10 cellular contexts compared by ENCODE assay signal in the genomic region with DNA sequence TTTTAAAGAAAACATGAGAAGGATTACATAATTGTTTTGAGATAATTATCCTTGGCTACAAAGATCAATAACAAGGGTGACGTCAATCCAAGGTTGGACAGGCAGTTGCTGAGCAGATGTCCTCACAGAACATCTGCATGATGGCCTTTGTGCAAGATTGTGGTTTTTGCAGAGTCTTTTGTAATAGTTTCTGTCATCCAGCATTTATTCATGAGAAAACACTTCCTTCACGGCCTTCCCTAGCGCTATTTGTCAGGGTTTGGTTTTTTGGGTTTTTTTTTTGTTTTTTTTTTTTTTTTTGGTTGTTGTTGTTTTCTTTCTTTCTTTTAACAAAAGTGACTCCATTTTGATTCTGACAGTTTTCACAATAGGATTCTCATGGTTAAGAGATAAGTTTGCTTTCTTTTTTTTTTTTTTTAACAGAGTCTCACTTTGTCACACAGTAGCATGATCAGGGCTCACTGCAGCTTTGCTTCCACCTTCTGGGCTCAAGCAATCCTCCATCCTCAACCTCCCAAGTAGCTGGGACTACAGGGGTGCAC. TPM values are rescaled to one million over a fixed set of nuclear protein-coding genes. Genes with fewer than 3 reads are reported as not detected.
DNase-seq lines count a peak whose midpoint lies in the region; ATAC-seq and TF ChIP-seq lines count a peak whose summit lies in the region.
"Had no signal": no experiment of that assay in that cellular context is flagged by ENCODE, and none has a peak within 500 bp of the region (broad histone marks: within the 10 kb centered on the region; RNA-seq: fewer than 3 reads in every experiment).

No MANE protein-coding gene starts in this region.

- ATAC-seq in GM19397 (IDR thresholded peaks at IDR 0.05; ENCODE audit: unreplicated experiment), result peak; percentile 39
- ATAC-seq in left cardiac atrium, result peak; percentile 53 to 74
- ATAC-seq in GM21529 (IDR thresholded peaks at IDR 0.05; ENCODE audit: unreplicated experiment), result no peak
- ATAC-seq: PC-3 had no signal

- DNase-seq in AG08396 (ENCODE audit: low spot score) (peak; percentile 21), SHP77 (lab: John Stamatoyannopoulos, UW) (peak; percentile 25 to 44), left cardiac atrium (no peak), coronary artery (ENCODE audit: low spot score) (no peak), GM19240 (ENCODE audit: insufficient read length, low spot score) (no peak)
- no peak for DNase-seq in stimulated activated CD4-positive, alpha-beta T cell treated with anti-CD3 and anti-CD28 coated beads, Interleukin-1b, Interleukin-23, amount 100 ng/mL, for 48 hours
- DNase-seq: DMS79 treated with DMSO at 0.1 percent for 48 hours, PC-3 had no signal

- H3K4me3 ChIP-seq in coronary artery, result no peak overlapping the region

- peak overlapping the region in 1 of 2 donors; percentile 69 for H3K27ac ChIP-seq in coronary artery

- TF ChIP-seq CTCF in coronary artery (IDR thresholded peaks at IDR 0.05), result no peak

- intact Hi-C loops in left cardiac atrium (cut with DNase I), result no loop called here

RNA-seq across cellular contexts. Expression of gene ELF2, which starts 31.5 kb away (rescaled TPM):
- total RNA-seq in left cardiac atrium, result 10 to 100 TPM; 34.1 to 34.2 TPM

Comparison
In these comparisons a context has a peak if more than half of its experiments do, and no peak if none do; other contexts are left out.
1. DNase-seq: peak in AG08396 (single experiment) and SHP77 (2 of 2); none in left cardiac atrium (single experiment), coronary artery (single experiment), GM19240 (single experiment) and stimulated activated CD4-positive, alpha-beta T cell treated with anti-CD3 and anti-CD28 coated beads, Interleukin-1b, Interleukin-23, amount 100 ng/mL, for 48 hours (single experiment).